1 cellular context compared by ENCODE assay signal in genomic region chr14:103314496-103315277, GRCh38.
TF ChIP-seq lines count a peak whose summit lies in the region.

No MANE protein-coding gene starts in this region.

TF ChIP-seq in K562, 482 proteins besides CTCF, POLR2A, EP300 and RAD21 (continued from another document and continues in another):
- TF ChIP-seq ZBTB40 (IDR thresholded peaks at IDR 0.05), result no peak
- no peak for TF ChIP-seq ZBTB40 (CRISPR knock-in tag; IDR thresholded peaks at IDR 0.05)
- no peak for TF ChIP-seq NR2C2 (CRISPR knock-in tag; IDR thresholded peaks at IDR 0.05)
- TF ChIP-seq NR2C2 (tag; IDR thresholded peaks at IDR 0.05), result peak; percentile 63
- no peak for TF ChIP-seq REST (CRISPR knock-in tag; IDR thresholded peaks at IDR 0.05; ENCODE audit: low read depth)
- no peak for TF ChIP-seq ZNF174 (CRISPR knock-in tag; IDR thresholded peaks at IDR 0.05)
- no peak for TF ChIP-seq THRAP3 (IDR thresholded peaks at IDR 0.05; ENCODE audit: borderline replicate concordance)
- TF ChIP-seq SIRT6 (IDR thresholded peaks at IDR 0.05; ENCODE audit: low read depth, low read length), result no peak
- TF ChIP-seq SMAD3 (CRISPR knock-in tag; conservative IDR thresholded peaks at IDR 0.05), result no peak
- TF ChIP-seq BMI1 (IDR thresholded peaks at IDR 0.05; ENCODE audit: low read length), result no peak
- no peak; the same call in 1 of the 2 replicates for TF ChIP-seq MBD2 (IDR thresholded peaks at IDR 0.05; ENCODE audit: borderline replicate concordance, low read depth)
- TF ChIP-seq KLF10 (CRISPR knock-in tag; IDR thresholded peaks at IDR 0.05), result no peak
- no peak for TF ChIP-seq UBTF (IDR thresholded peaks at IDR 0.05; ENCODE audit: borderline replicate concordance in 1 of 2, low read depth in 2 of 2, low read length in 2 of 2)
- no peak for TF ChIP-seq KAT7 (CRISPR knock-in tag; IDR thresholded peaks at IDR 0.05; ENCODE audit: borderline replicate concordance)
- no peak for TF ChIP-seq ZBTB49 (CRISPR knock-in tag; IDR thresholded peaks at IDR 0.05; ENCODE audit: borderline replicate concordance)
- no peak for TF ChIP-seq CHCHD3 (CRISPR knock-in tag; IDR thresholded peaks at IDR 0.05)
- TF ChIP-seq RFX7 (CRISPR knock-in tag; IDR thresholded peaks at IDR 0.05), result no peak
- no peak for TF ChIP-seq ARHGAP35 (IDR thresholded peaks at IDR 0.05; ENCODE audit: partially characterized antibody)
- TF ChIP-seq NFRKB (IDR thresholded peaks at IDR 0.05; ENCODE audit: low read depth), result no peak; the same call in 1 of the 2 replicates
- TF ChIP-seq LEF1 (IDR thresholded peaks at IDR 0.05), result peak; percentile 58; the same call in 1 of the 2 replicates
- TF ChIP-seq U2AF1 (optimal IDR thresholded peaks at IDR 0.05; ENCODE audit: low read depth, low read length), result no peak
- 0 out of 2 replicates have a peak, but pooled peaks have one; percentile 41 for TF ChIP-seq ZEB2 (IDR thresholded peaks at IDR 0.05)
- TF ChIP-seq ZNF76 (CRISPR knock-in tag; IDR thresholded peaks at IDR 0.05; ENCODE audit: borderline replicate concordance), result no peak
- no peak for TF ChIP-seq CEBPB (tag; IDR thresholded peaks at IDR 0.05)
- no peak for TF ChIP-seq ZNF655 (CRISPR knock-in tag; IDR thresholded peaks at IDR 0.05)
- peak; percentile 59; the same call in 1 of the 2 replicates for TF ChIP-seq GATAD2B (IDR thresholded peaks at IDR 0.05; ENCODE audit: borderline replicate concordance)
- TF ChIP-seq TBL1XR1 (IDR thresholded peaks at IDR 0.05; ENCODE audit: low read length in 2 of 2), result peak; percentile 48 to 62; a peak in 2 of 4 replicates
- no peak for TF ChIP-seq ELK3 (CRISPR knock-in tag; IDR thresholded peaks at IDR 0.05)
- no peak for TF ChIP-seq POU5F1 (IDR thresholded peaks at IDR 0.05; ENCODE audit: borderline replicate concordance, low read depth, low read length, partially characterized antibody)
- no peak for TF ChIP-seq NCOA6 (IDR thresholded peaks at IDR 0.05)
- TF ChIP-seq ZNF668 (CRISPR knock-in tag; IDR thresholded peaks at IDR 0.05), result no peak
- no peak for TF ChIP-seq MITF (IDR thresholded peaks at IDR 0.05)
- TF ChIP-seq CCAR2 (IDR thresholded peaks at IDR 0.05; ENCODE audit: low read depth, low read length), result no peak
- no peak for TF ChIP-seq MAFF (IDR thresholded peaks at IDR 0.05; ENCODE audit: low read length)
- TF ChIP-seq TEAD4 (IDR thresholded peaks at IDR 0.05; ENCODE audit: low read length), result peak; percentile 90
- no peak for TF ChIP-seq TEAD4 (CRISPR knock-in tag; IDR thresholded peaks at IDR 0.05; ENCODE audit: borderline replicate concordance)
- TF ChIP-seq NR0B1 (IDR thresholded peaks at IDR 0.05; ENCODE audit: partially characterized antibody), result no peak
